ENCODE assay signal across 14 cellular contexts in genomic region chr9:129983891-129984290, GRCh38. TPM values are rescaled to one million over a fixed set of nuclear protein-coding genes. Genes with fewer than 3 reads are reported as not detected.
A peak's percentile ranks its signal among the peaks of the same experiment; 100 is the strongest.
DNase-seq lines count a peak whose midpoint lies in the region; ATAC-seq, FAIRE-seq and TF ChIP-seq lines count a peak whose summit lies in the region.
"Had no signal": no experiment of that assay in that cellular context is flagged by ENCODE, and none has a peak within 500 bp of the region (broad histone marks: within the 10 kb centered on the region; RNA-seq: fewer than 3 reads in every experiment).

No MANE protein-coding gene starts in this region.

- H3K27ac ChIP-seq in CD4-positive, alpha-beta memory T cell (ENCODE audit: low read depth, low read length), result no peak overlapping the region
- H3K27ac ChIP-seq in sigmoid colon (peak overlapping the region; percentile 20 to 66 (median 50)), ovary (no peak overlapping the region)
- H3K27ac ChIP-seq: cardiac muscle cell had no signal

- H3K9me3 Mint-ChIP-seq in CD4-positive, alpha-beta memory T cell, result peaks cover 0 to 1% (median 0%) of the 10 kb centered on the region in 8 donors

- H3K4me1 ChIP-seq in CD4-positive, alpha-beta memory T cell (ENCODE audit: insufficient read depth, low read length), result peaks cover 58% of the 10 kb centered on the region
- H3K4me1 ChIP-seq in sigmoid colon (peaks cover 0 to 40% (median 30%) of the 10 kb centered on the region in 4 donors), ovary (ENCODE audit: insufficient read depth) (peaks cover 2% of the 10 kb centered on the region)

- H3K4me1 Mint-ChIP-seq in CD4-positive, alpha-beta memory T cell, result peaks cover 38 to 74% (median 55%) of the 10 kb centered on the region in 4 donors

- no peaks in the 10 kb centered on the region for H3K27me3 ChIP-seq in CD4-positive, alpha-beta memory T cell (ENCODE audit: insufficient read depth, low read length)
- H3K27me3 ChIP-seq in sigmoid colon, result no peaks in the 10 kb centered on the region
- no peaks in the 10 kb centered on the region for H3K27me3 ChIP-seq in ovary
- H3K27me3 ChIP-seq: cardiac muscle cell had no signal

- WGBS in sigmoid colon, 2 donors, result 60 to 69% methylated on average over 2 of the region's 2 CpGs
- 50 to 56% (median 53%) methylated on average over 2 of the region's 2 CpGs for WGBS in ovary, 3 donors

- ATAC-seq in HG02852 (IDR thresholded peaks at IDR 0.05; ENCODE audit: unreplicated experiment) (no peak), GM21528 (IDR thresholded peaks at IDR 0.05; ENCODE audit: low FRiP score, unreplicated experiment) (no peak)

- peak overlapping the region in 1 of 8 donors; percentile 35 for H3K4me3 Mint-ChIP-seq in CD4-positive, alpha-beta memory T cell
- H3K4me3 Mint-ChIP-seq: CD14-positive monocyte, neural crest cell had no signal

- no peak for DNase-seq in CD4-positive, alpha-beta memory T cell
- peak; percentile 56 for DNase-seq in M059J (ENCODE audit: low read depth)
- peak; percentile 42 for DNase-seq in sigmoid colon
- DNase-seq in stimulated activated naive CD4-positive, alpha-beta T cell (lab: John Stamatoyannopoulos, UW), result no peak
- DNase-seq in ovary, result no peak
- DNase-seq: activated T-cell treated with anti-CD3 and anti-CD28 coated beads for 4 hours, NCI-H524 had no signal

- peaks cover 17 to 40% of the 10 kb centered on the region in 2 donors for H3K36me3 Mint-ChIP-seq in CD4-positive, alpha-beta memory T cell

- no peaks in the 10 kb centered on the region for H3K9me3 ChIP-seq in CD4-positive, alpha-beta memory T cell (ENCODE audit: control insufficient read depth in 1 of 2, low read length in 2 of 2)
- no peaks in the 10 kb centered on the region for H3K9me3 ChIP-seq in sigmoid colon
- H3K9me3 ChIP-seq in ovary, result no peaks in the 10 kb centered on the region

- H3K27ac Mint-ChIP-seq in CD4-positive, alpha-beta memory T cell, result peak overlapping the region; percentile 46 to 78 (median 69)

- no peaks in the 10 kb centered on the region for H3K36me3 ChIP-seq in CD4-positive, alpha-beta memory T cell (ENCODE audit: insufficient read depth, low read length)
- peaks cover 0 to 3% (median under 1%) of the 10 kb centered on the region in 4 donors for H3K36me3 ChIP-seq in sigmoid colon
- no peaks in the 10 kb centered on the region for H3K36me3 ChIP-seq in ovary

- POLR2A ChIA-PET in CD4-positive, alpha-beta memory T cell (lab: Charles Lee; ENCODE audit: partially characterized antibody), result interaction anchor here (1.5 kb wide), 1 partner anchor 56 kb away, joined by 3 read pairs; no protein-coding TSS in a partner anchor

- intact Hi-C loops in CD4-positive, alpha-beta memory T cell (cut with micrococcal nuclease), result no loop called here
- intact Hi-C loops in sigmoid colon (cut with DNase I), result no loop called here
- intact Hi-C loops in ovary (cut with DNase I), result no loop called here

- TF ChIP-seq POLR2A in sigmoid colon (IDR thresholded peaks at IDR 0.05) (no peak), ovary (IDR thresholded peaks at IDR 0.05) (no peak)

- no peak overlapping the region for H3K4me3 ChIP-seq in CD4-positive, alpha-beta memory T cell (ENCODE audit: low read length in 2 of 2)
- H3K4me3 ChIP-seq in sigmoid colon (no peak overlapping the region), ovary (no peak overlapping the region)
- H3K4me3 ChIP-seq: cardiac muscle cell had no signal

- FAIRE-seq in endometrium (lab: Jason Lieb, UNC), result peak; percentile 74
- FAIRE-seq: keratinocyte had no signal

- TF ChIP-seq EP300 in sigmoid colon (IDR thresholded peaks at IDR 0.05), result no peak
- TF ChIP-seq EP300 in ovary (IDR thresholded peaks at IDR 0.05), result no peak

- H3K27me3 Mint-ChIP-seq in CD4-positive, alpha-beta memory T cell, result no peaks in the 10 kb centered on the region

- CTCF ChIA-PET in CD4-positive, alpha-beta memory T cell (lab: Charles Lee; ENCODE audit: partially characterized antibody), result no interaction called here

- TF ChIP-seq CTCF in sigmoid colon (IDR thresholded peaks at IDR 0.05), result no peak
- no peak for TF ChIP-seq CTCF in ovary (IDR thresholded peaks at IDR 0.05)

RNA-seq across cellular contexts. Expression of gene FNBP1, which starts 59.1 kb away (rescaled TPM):
- 100 to 1,000 TPM; 197 to 202 TPM for total RNA-seq in CD4-positive, alpha-beta memory T cell
- 100 to 1,000 TPM; 143 to 165 TPM for polyA plus RNA-seq in CD4-positive, alpha-beta memory T cell
- 7.2 and 24.2 TPM in 2 replicates for total RNA-seq in M059J (2014; rRNA removed; shearing (Covaris generic))
- total RNA-seq in sigmoid colon, result 100 to 1,000 TPM in 3 of 4 donors, 10 to 100 TPM in 1; 92.8 to 172 (median 104) TPM
- 10 to 100 TPM; 12.5 to 39.0 (median 13.2) TPM for polyA plus RNA-seq in sigmoid colon
- total RNA-seq in ovary, result 10 to 100 TPM; 22.4 to 57.8 (median 49.0) TPM
- polyA plus RNA-seq in ovary, result 10 to 100 TPM; 18.0 to 61.5 TPM

Comparison
In these comparisons a context has a peak if more than half of its experiments do, and no peak if none do; other contexts are left out.
1. DNase-seq: peak in M059J (single experiment) and sigmoid colon (single experiment); none in CD4-positive, alpha-beta memory T cell (0 of 5), stimulated activated naive CD4-positive, alpha-beta T cell (0 of 6) and ovary (0 of 5).
2. H3K27ac ChIP-seq: peak in sigmoid colon (4 of 4); none in CD4-positive, alpha-beta memory T cell (single experiment) and ovary (0 of 2).